In the genomic region with DNA sequence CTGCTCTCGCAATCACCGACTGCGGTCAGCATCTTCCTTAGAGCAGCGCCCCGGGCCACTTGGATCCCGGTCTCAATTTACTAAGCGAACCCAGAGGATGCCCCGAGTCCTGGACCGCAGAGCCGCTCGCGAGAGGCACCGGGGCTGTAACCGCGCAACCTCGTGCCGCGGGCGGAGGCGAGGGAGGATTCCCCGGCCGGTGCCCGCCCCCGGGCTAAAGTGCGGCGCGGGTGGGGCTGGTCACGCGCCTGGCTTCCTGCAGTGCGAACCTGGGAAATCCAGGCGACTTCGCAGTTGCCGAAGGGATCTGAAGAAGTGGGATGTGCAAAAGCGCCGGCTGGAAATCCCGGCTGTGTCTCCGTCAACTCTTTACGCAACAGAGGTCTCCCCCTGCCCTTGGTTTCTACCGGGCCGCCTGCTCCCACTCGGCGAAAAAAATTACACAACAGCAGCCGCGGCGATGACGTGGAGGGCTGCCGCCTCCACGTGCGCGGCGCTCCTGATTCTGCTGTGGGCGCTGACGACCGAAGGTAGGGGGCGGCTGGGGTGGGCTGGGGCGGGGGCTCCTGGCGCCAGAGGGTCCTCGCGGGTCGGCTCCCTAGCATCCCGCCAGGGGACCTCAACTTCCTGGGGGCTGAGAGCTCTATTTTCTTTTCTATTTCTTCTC, we compare ENCODE assay signal across 9 cellular contexts. TPM values are rescaled to one million over a fixed set of nuclear protein-coding genes. Genes with fewer than 3 reads are reported as not detected.
DNase-seq lines count a peak whose midpoint lies in the region; ATAC-seq, FAIRE-seq and TF ChIP-seq lines count a peak whose summit lies in the region.
"Had no signal": no experiment of that assay in that cellular context is flagged by ENCODE, and none has a peak within 500 bp of the region (broad histone marks: within the 10 kb centered on the region; RNA-seq: fewer than 3 reads in every experiment).

A gene with protein sequence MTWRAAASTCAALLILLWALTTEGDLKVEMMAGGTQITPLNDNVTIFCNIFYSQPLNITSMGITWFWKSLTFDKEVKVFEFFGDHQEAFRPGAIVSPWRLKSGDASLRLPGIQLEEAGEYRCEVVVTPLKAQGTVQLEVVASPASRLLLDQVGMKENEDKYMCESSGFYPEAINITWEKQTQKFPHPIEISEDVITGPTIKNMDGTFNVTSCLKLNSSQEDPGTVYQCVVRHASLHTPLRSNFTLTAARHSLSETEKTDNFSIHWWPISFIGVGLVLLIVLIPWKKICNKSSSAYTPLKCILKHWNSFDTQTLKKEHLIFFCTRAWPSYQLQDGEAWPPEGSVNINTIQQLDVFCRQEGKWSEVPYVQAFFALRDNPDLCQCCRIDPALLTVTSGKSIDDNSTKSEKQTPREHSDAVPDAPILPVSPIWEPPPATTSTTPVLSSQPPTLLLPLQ (plus strand): TSS at position 291 of the 667 bp plus-strand sequence. CDS start 170 bp downstream, at position 461.

- H3K27ac ChIP-seq in spleen = peak within 1 kb of the TSS in 6 of 8 donors; percentile 30 to 86 (median 77)

- H3K27me3 ChIP-seq in kidney epithelial cell (ENCODE audit: control insufficient read depth, insufficient read depth, low read length) = peaks cover 3% of the 10 kb centered on the region
- peaks cover 0 to 30% (median 0%) of the 10 kb centered on the region in 7 donors for H3K27me3 ChIP-seq in spleen (replicated peaks in 1 of 7)

- TF ChIP-seq CTCF in kidney epithelial cell (IDR thresholded peaks at IDR 0.05; ENCODE audit: insufficient read depth, low read length, poor library complexity, severe bottlenecking) (no peak), spleen (IDR thresholded peaks at IDR 0.05 in 8 of 11, conservative IDR thresholded peaks at IDR 0.05 in 3 of 11) (no peak)

- peaks cover 0 to 8% (median 0%) of the 10 kb centered on the region in 8 donors for H3K9me3 ChIP-seq in spleen

- FAIRE-seq in GM12891 (lab: Jason Lieb, UNC) = peak; percentile 20
- FAIRE-seq: islet of Langerhans had no signal

- peak; percentile 70 for ATAC-seq in central memory CD8-positive, alpha-beta T cell (replicated peaks; ENCODE audit: extremely low read depth, poor library complexity, severe bottlenecking)
- ATAC-seq in HG03196 (IDR thresholded peaks at IDR 0.05; ENCODE audit: unreplicated experiment) = no peak
- ATAC-seq in GM19397 (IDR thresholded peaks at IDR 0.05; ENCODE audit: unreplicated experiment) = no peak

- peak within 1 kb of the TSS; percentile 88 for H3K4me3 Mint-ChIP-seq in central memory CD8-positive, alpha-beta T cell

- peaks cover 34% of the 10 kb centered on the region for H3K4me1 Mint-ChIP-seq in central memory CD8-positive, alpha-beta T cell

- peaks cover 13 to 39% (median 31%) of the 10 kb centered on the region in 6 donors for H3K4me1 ChIP-seq in spleen

- WGBS in spleen, 5 donors = 1% methylated on average over 33 to 61 of the region's 61 CpGs

- H3K36me3 ChIP-seq in kidney epithelial cell (ENCODE audit: control insufficient read depth, insufficient read depth, low read length) (no peaks in the 10 kb centered on the region), spleen (no peaks in the 10 kb centered on the region)

- TF ChIP-seq POLR2A in GM12891 (IDR thresholded peaks at IDR 0.05; ENCODE audit: low read depth, low read length) = no peak
- TF ChIP-seq POLR2A in spleen (IDR thresholded peaks at IDR 0.05) = no peak

- peak within 1 kb of the TSS; percentile 96 for H3K27ac Mint-ChIP-seq in central memory CD8-positive, alpha-beta T cell (ENCODE audit: low read depth)

- H3K4me3 ChIP-seq in kidney epithelial cell (ENCODE audit: low read depth, low read length) = peak within 1 kb of the TSS; percentile 58
- H3K4me3 ChIP-seq in spleen = peak within 1 kb of the TSS; percentile 51 to 84 (median 60)

- peaks cover 16% of the 10 kb centered on the region for H3K36me3 Mint-ChIP-seq in central memory CD8-positive, alpha-beta T cell (ENCODE audit: insufficient read depth)

- DNase-seq in GM12891 (ENCODE audit: insufficient read length, low spot score) = peak; percentile 37
- DNase-seq in NCI-H1105 treated with DMSO at 0.1 percent for 48 hours (lab: John Stamatoyannopoulos, UW) = peak; percentile 38
- DNase-seq in activated CD4-positive, alpha-beta T cell treated with anti-CD3 and anti-CD28 coated beads for 1 hour = peak; percentile 38
- DNase-seq in central memory CD8-positive, alpha-beta T cell (ENCODE audit: low spot score in 2 of 2) = peak; percentile 46 to 49
- peak; percentile 10 for DNase-seq in kidney epithelial cell (ENCODE audit: low read depth)
- DNase-seq in spleen = peak; percentile 91

- H3K27me3 Mint-ChIP-seq in central memory CD8-positive, alpha-beta T cell = no peaks in the 10 kb centered on the region

- no peaks in the 10 kb centered on the region for H3K9me3 Mint-ChIP-seq in central memory CD8-positive, alpha-beta T cell

- intact Hi-C loops in spleen (cut with DNase I; ENCODE audit: low total_unique reads) = loop anchor here (10.0 kb wide), 1 partner anchor 117 kb away; no protein-coding TSS in a partner anchor

TF ChIP-seq in GM12891, 5 proteins besides CTCF, POLR2A, EP300 and RAD21:
- no peak for TF ChIP-seq POU2F2 (IDR thresholded peaks at IDR 0.05; ENCODE audit: low read depth, low read length)
- no peak for TF ChIP-seq TAF1 (IDR thresholded peaks at IDR 0.05; ENCODE audit: low read depth, low read length)
- TF ChIP-seq POLR2AphosphoS5 (IDR thresholded peaks at IDR 0.05; ENCODE audit: low read depth, low read length) = no peak
- TF ChIP-seq PAX5 (IDR thresholded peaks at IDR 0.05; ENCODE audit: insufficient read depth, low read length, severe bottlenecking) = no peak
- no peak for TF ChIP-seq SPI1 (IDR thresholded peaks at IDR 0.05; ENCODE audit: low read depth, low read length)

RNA-seq across cellular contexts. Expression of the gene that starts here (rescaled TPM):
- polyA plus RNA-seq in GM12891 (2012; ENCODE audit: low read depth, missing spikeins) = 0.31 TPM
- 10.1 and 11.4 TPM in 2 replicates for total RNA-seq in kidney epithelial cell
- total RNA-seq in spleen = 1 to 10 TPM; 1.5 to 5.4 (median 2.3) TPM
- under 1 TPM; 0.04 to 0.16 (median 0.05) TPM for polyA plus RNA-seq in spleen

Comparison
In these comparisons a context has a peak if more than half of its experiments do, and no peak if none do; other contexts are left out.
1. DNase-seq: peak in every context shown above with its lines; median percentile 91 in spleen; 48 in central memory CD8-positive, alpha-beta T cell; 38 in NCI-H1105 treated with DMSO at 0.1 percent for 48 hours; 38 in activated CD4-positive, alpha-beta T cell treated with anti-CD3 and anti-CD28 coated beads for 1 hour; 37 in GM12891; 10 in kidney epithelial cell.